In genomic region chr3:136772709-136773108, GRCh38 we compare ENCODE assay signal across 22 cellular contexts. TPM values are rescaled to one million over a fixed set of nuclear protein-coding genes. Genes with fewer than 3 reads are reported as not detected.
DNase-seq lines count a peak whose midpoint lies in the region; ATAC-seq, FAIRE-seq and TF ChIP-seq lines count a peak whose summit lies in the region.
"Had no signal": no experiment of that assay in that cellular context is flagged by ENCODE, and none has a peak within 500 bp of the region (broad histone marks: within the 10 kb centered on the region; RNA-seq: fewer than 3 reads in every experiment).

No MANE protein-coding gene starts in this region.

- no peaks in the 10 kb centered on the region for H3K36me3 ChIP-seq in gastrocnemius medialis

- ATAC-seq in SK-N-SH treated with all-trans-retinoic acid at 6 μM for 48 hours (peak; percentile 89), gastrocnemius medialis (no peak)
- ATAC-seq: activated CD8-positive, alpha-beta T cell treated with anti-CD3 and anti-CD28 coated beads for 36 hours; stimulated activated memory B cell treated with anti-CD40 and anti-IgM and Interleukin-4, amounts not matched to agents 10 μg/mL and 1 μg/mL and 100 μg/mL, for 72 hours had no signal

- H3K27ac ChIP-seq in gastrocnemius medialis: no peak overlapping the region
- H3K27ac ChIP-seq: KMS-11, testis had no signal

- no peaks in the 10 kb centered on the region for H3K4me1 ChIP-seq in gastrocnemius medialis
- H3K4me1 ChIP-seq: testis had no signal

- intact Hi-C loops in gastrocnemius medialis (cut with DNase I; ENCODE audit: low total_unique reads): no loop called here

- in situ Hi-C loops in gastrocnemius medialis (cut with MboI; ENCODE audit: low sequenced_read_pairs in 4 of 4): no loop called here

- peak; percentile 85 for FAIRE-seq in H54 (lab: Jason Lieb, UNC)
- FAIRE-seq: A204.1 had no signal

- H3K4me3 ChIP-seq in fibroblast of pulmonary artery (replicated peaks; ENCODE audit: low read depth, low read length) (no peak overlapping the region), gastrocnemius medialis (no peak overlapping the region)
- H3K4me3 ChIP-seq: testis had no signal

- peak; percentile 21 for DNase-seq in A172 (ENCODE audit: low spot score)
- DNase-seq in H54 (ENCODE audit: insufficient read length, low spot score): no peak
- DNase-seq in fibroblast of pulmonary artery (ENCODE audit: low read depth): peak; percentile 33
- DNase-seq in globus pallidus (ENCODE audit: low spot score): no peak
- no peak for DNase-seq in gastrocnemius medialis
- DNase-seq in NK-92 treated with Interleukin-12 subunit alpha and Interleukin-12 subunit beta, amount 100 ng/mL, for 24 hours (lab: John Stamatoyannopoulos, UW): no peak
- no peak for DNase-seq in stimulated activated naive CD4-positive, alpha-beta T cell treated with Interleukin-2 at 50 U/mL for 16 hours (lab: John Stamatoyannopoulos, UW)
- DNase-seq: activated CD4-positive, CD25-positive, alpha-beta regulatory T cell; activated CD8-positive, alpha-beta T cell treated with anti-CD3 and anti-CD28 coated beads for 36 hours; anterior cingulate cortex; endodermal cell; GDM1; midbrain; NCI-H1048; NCI-H2029 treated with DMSO at 0.1 percent for 48 hours; NCI-H446 treated with DMSO at 0.1 percent for 48 hours; stimulated activated CD4-positive, alpha-beta T cell treated with anti-CD3 and anti-CD28 coated beads, Interleukin-1b, Interleukin-23, amount 100 ng/mL, for 48 hours; testis had no signal

- H3K27me3 ChIP-seq in gastrocnemius medialis: no peaks in the 10 kb centered on the region
- H3K27me3 ChIP-seq: testis had no signal

- TF ChIP-seq POLR2A in H54 (IDR thresholded peaks at IDR 0.05; ENCODE audit: low read depth, low read length) (no peak), gastrocnemius medialis (IDR thresholded peaks at IDR 0.05) (no peak)

- no peaks in the 10 kb centered on the region for H3K9me3 ChIP-seq in gastrocnemius medialis
- H3K9me3 ChIP-seq: testis had no signal

- TF ChIP-seq CTCF in fibroblast of pulmonary artery (IDR thresholded peaks at IDR 0.05; ENCODE audit: low read length, missing control alignments): no peak
- TF ChIP-seq CTCF in gastrocnemius medialis (IDR thresholded peaks at IDR 0.05 in 4 of 5, conservative IDR thresholded peaks at IDR 0.05 in 1 of 5): no peak

TF ChIP-seq in SK-N-SH treated with all-trans-retinoic acid at 6 μM for 48 hours, 23 proteins besides CTCF, POLR2A, EP300 and RAD21:
- TF ChIP-seq TCF4 (CRISPR knock-in tag; IDR thresholded peaks at IDR 0.05; ENCODE audit: borderline replicate concordance): no peak
- TF ChIP-seq BACH2 (CRISPR knock-in tag; IDR thresholded peaks at IDR 0.05; ENCODE audit: borderline replicate concordance): no peak
- no peak for TF ChIP-seq CSDC2 (CRISPR knock-in tag; IDR thresholded peaks at IDR 0.05)
- no peak for TF ChIP-seq ZFP30 (CRISPR knock-in tag; IDR thresholded peaks at IDR 0.05)
- TF ChIP-seq PATZ1 (CRISPR knock-in tag; IDR thresholded peaks at IDR 0.05; ENCODE audit: borderline replicate concordance): no peak
- TF ChIP-seq TSHZ2 (CRISPR knock-in tag; IDR thresholded peaks at IDR 0.05): no peak
- no peak for TF ChIP-seq SNAI2 (CRISPR knock-in tag; IDR thresholded peaks at IDR 0.05)
- no peak for TF ChIP-seq ZC3H10 (CRISPR knock-in tag; IDR thresholded peaks at IDR 0.05)
- no peak for TF ChIP-seq RARB (CRISPR knock-in tag; IDR thresholded peaks at IDR 0.05)
- TF ChIP-seq CSRNP3 (CRISPR knock-in tag; IDR thresholded peaks at IDR 0.05): no peak
- no peak for TF ChIP-seq ISL1 (CRISPR knock-in tag; IDR thresholded peaks at IDR 0.05)
TF ChIP-seq in SK-N-SH treated with all-trans-retinoic acid at 6 μM for 48 hours: peak in this region for 0.

RNA-seq across cellular contexts. Expression of gene STAG1, which starts 20.5 kb away (rescaled TPM):
- total RNA-seq in A172 (2014; rRNA removed; shearing (Covaris generic)): 43.0 and 50.6 TPM in 2 replicates
- total RNA-seq in gastrocnemius medialis: 10 to 100 TPM; 22.2 to 26.2 (median 23.7) TPM

RNA-seq across cellular contexts. Expression of gene SLC35G2, which starts 46.2 kb away (rescaled TPM):
- total RNA-seq in A172 (2014; rRNA removed; shearing (Covaris generic)): 18.5 and 20.6 TPM in 2 replicates
- 1 to 10 TPM in 3 of 4 donors, under 1 TPM in 1; 1.00 to 3.2 (median 1.9) TPM for total RNA-seq in gastrocnemius medialis

Comparison
In these comparisons a context has a peak if more than half of its experiments do, and no peak if none do; other contexts are left out.
1. DNase-seq: peak in A172 (single experiment) and fibroblast of pulmonary artery (single experiment); none in H54 (single experiment), globus pallidus (single experiment), gastrocnemius medialis (0 of 2), NK-92 treated with Interleukin-12 subunit alpha and Interleukin-12 subunit beta, amount 100 ng/mL, for 24 hours (single experiment) and stimulated activated naive CD4-positive, alpha-beta T cell treated with Interleukin-2 at 50 U/mL for 16 hours (single experiment).